9 cellular contexts compared by ENCODE assay signal in genomic region chr7:33054261-33054964, GRCh38. TPM values are rescaled to one million over a fixed set of nuclear protein-coding genes. Genes with fewer than 3 reads are reported as not detected.
A peak's percentile ranks its signal among the peaks of the same experiment; 100 is the strongest.
DNase-seq lines count a peak whose midpoint lies in the region; ATAC-seq and TF ChIP-seq lines count a peak whose summit lies in the region.
"Had no signal": no experiment of that assay in that cellular context is flagged by ENCODE, and none has a peak within 500 bp of the region (broad histone marks: within the 10 kb centered on the region; RNA-seq: fewer than 3 reads in every experiment).

No MANE protein-coding gene starts in this region.

- peaks cover 77% of the 10 kb centered on the region for H3K79me2 ChIP-seq in OCI-LY1 (ENCODE audit: insufficient read depth, low read length)

- no peak for DNase-seq in activated T-cell treated with anti-CD3 and anti-CD28 coated beads, Interleukin-2, amount 50 U/mL, for 72 hours
- no peak for DNase-seq in activated T-cell treated with anti-CD3 and anti-CD28 coated beads, Interleukin-2, amount 50 U/mL, for 1 hour
- DNase-seq in brain microvascular endothelial cell (no peak), MG63 (no peak), chondrocyte (ENCODE audit: low spot score) (no peak), NCI-H128 (lab: John Stamatoyannopoulos, UW; ENCODE audit: unreplicated experiment) (no peak)
- no peak for DNase-seq in stimulated activated naive CD8-positive, alpha-beta T cell treated with anti-CD3 and anti-CD28 coated beads, Interleukin-15, amount 100 ng/mL, for 72 hours
- DNase-seq: NCI-H187 treated with DMSO at 0.1 percent for 48 hours had no signal

- TF ChIP-seq CTCF in OCI-LY1 (IDR thresholded peaks at IDR 0.05; ENCODE audit: low read length) (no peak), brain microvascular endothelial cell (IDR thresholded peaks at IDR 0.05; ENCODE audit: low read depth, low read length, missing control alignments) (no peak), chondrocyte (IDR thresholded peaks at IDR 0.05) (no peak)

- no peak overlapping the region for H3K9ac ChIP-seq in OCI-LY1 (ENCODE audit: low read length)

- in situ Hi-C loops in brain microvascular endothelial cell (cut with HindIII; ENCODE audit: low pct_ligation_motif_present, low sequenced_read_pairs), result no loop called here

- peaks cover 23% of the 10 kb centered on the region for H3K36me3 ChIP-seq in OCI-LY1 (ENCODE audit: insufficient read depth, low read length)
- H3K36me3 ChIP-seq in brain microvascular endothelial cell (replicated peaks), result no peaks in the 10 kb centered on the region
- H3K36me3 ChIP-seq in MG63, result peaks cover 13% of the 10 kb centered on the region

- peaks cover 2% of the 10 kb centered on the region; the same call in 1 of the 2 replicates for H3F3A ChIP-seq in OCI-LY1 (ENCODE audit: insufficient read depth, low read length)

- no peaks in the 10 kb centered on the region for H3K27me3 Mint-ChIP-seq in activated T-cell treated with anti-CD3 and anti-CD28 coated beads, Interleukin-2, amount 50 U/mL, for 72 hours (ENCODE audit: low read depth)
- H3K27me3 Mint-ChIP-seq in stimulated activated naive CD8-positive, alpha-beta T cell treated with anti-CD3 and anti-CD28 coated beads, Interleukin-15, amount 100 ng/mL, for 72 hours, result no peaks in the 10 kb centered on the region
- no peaks in the 10 kb centered on the region for H3K27me3 Mint-ChIP-seq in chondrocyte (ENCODE audit: low read depth)

- H3K27ac ChIP-seq in OCI-LY1 (ENCODE audit: low read depth, low read length, poor library complexity, severe bottlenecking), result peak overlapping the region; percentile 59
- peak overlapping the region; percentile 32 for H3K27ac ChIP-seq in brain microvascular endothelial cell

- no peaks in the 10 kb centered on the region for H3K9me3 Mint-ChIP-seq in activated T-cell treated with anti-CD3 and anti-CD28 coated beads, Interleukin-2, amount 50 U/mL, for 72 hours
- no peaks in the 10 kb centered on the region for H3K9me3 Mint-ChIP-seq in stimulated activated naive CD8-positive, alpha-beta T cell treated with anti-CD3 and anti-CD28 coated beads, Interleukin-15, amount 100 ng/mL, for 72 hours
- no peaks in the 10 kb centered on the region for H3K9me3 Mint-ChIP-seq in chondrocyte (ENCODE audit: low read depth)

- H3K27ac Mint-ChIP-seq in activated T-cell treated with anti-CD3 and anti-CD28 coated beads, Interleukin-2, amount 50 U/mL, for 72 hours, result peak overlapping the region; percentile 89
- H3K27ac Mint-ChIP-seq in stimulated activated naive CD8-positive, alpha-beta T cell treated with anti-CD3 and anti-CD28 coated beads, Interleukin-15, amount 100 ng/mL, for 72 hours, result peak overlapping the region; percentile 19 to 63
- H3K27ac Mint-ChIP-seq in chondrocyte (ENCODE audit: unreplicated experiment), result no peak overlapping the region

- no peaks in the 10 kb centered on the region for H3K9me3 ChIP-seq in OCI-LY1 (ENCODE audit: low read length)
- no peaks in the 10 kb centered on the region for H3K9me3 ChIP-seq in MG63

- H2AFZ ChIP-seq in OCI-LY1 (ENCODE audit: low read length), result no peak overlapping the region

- peaks cover 66% of the 10 kb centered on the region for H3K4me1 Mint-ChIP-seq in activated T-cell treated with anti-CD3 and anti-CD28 coated beads, Interleukin-2, amount 50 U/mL, for 72 hours (ENCODE audit: low read depth)
- H3K4me1 Mint-ChIP-seq in stimulated activated naive CD8-positive, alpha-beta T cell treated with anti-CD3 and anti-CD28 coated beads, Interleukin-15, amount 100 ng/mL, for 72 hours, result peaks cover 49% of the 10 kb centered on the region
- peaks cover 10% of the 10 kb centered on the region for H3K4me1 Mint-ChIP-seq in chondrocyte (ENCODE audit: low read depth)

- peak; percentile 92 to 96 for ATAC-seq in activated T-cell treated with anti-CD3 and anti-CD28 coated beads, Interleukin-2, amount 50 U/mL, for 72 hours (replicated peaks in 1 of 2)
- peak; percentile 83 for ATAC-seq in stimulated activated naive CD8-positive, alpha-beta T cell treated with anti-CD3 and anti-CD28 coated beads, Interleukin-15, amount 100 ng/mL, for 72 hours

- H3K36me3 Mint-ChIP-seq in activated T-cell treated with anti-CD3 and anti-CD28 coated beads, Interleukin-2, amount 50 U/mL, for 72 hours (ENCODE audit: insufficient read depth in 2 of 2), result peaks cover 0 to 6% of the 10 kb centered on the region in 2 donors
- H3K36me3 Mint-ChIP-seq in chondrocyte (ENCODE audit: low read depth), result no peaks in the 10 kb centered on the region

- H3K27me3 ChIP-seq in OCI-LY1 (ENCODE audit: insufficient read depth, low read length) (no peaks in the 10 kb centered on the region), brain microvascular endothelial cell (replicated peaks) (no peaks in the 10 kb centered on the region), MG63 (no peaks in the 10 kb centered on the region)

- no peaks in the 10 kb centered on the region; the same call in 1 of the 2 replicates for H4K20me1 ChIP-seq in OCI-LY1 (ENCODE audit: insufficient read depth, low read length)

- no peaks in the 10 kb centered on the region for H3K9me2 ChIP-seq in OCI-LY1 (ENCODE audit: low read depth, low read length)

- H3K4me3 ChIP-seq in OCI-LY1 (ENCODE audit: low read depth, low read length, poor library complexity, severe bottlenecking) (no peak overlapping the region), brain microvascular endothelial cell (ENCODE audit: low read depth, low read length) (no peak overlapping the region), MG63 (no peak overlapping the region)

- no peak overlapping the region for H3K4me2 ChIP-seq in OCI-LY1 (ENCODE audit: low read length)

- peak overlapping the region in 1 of 2 donors; percentile 34 for H3K4me3 Mint-ChIP-seq in activated T-cell treated with anti-CD3 and anti-CD28 coated beads, Interleukin-2, amount 50 U/mL, for 72 hours
- no peak overlapping the region for H3K4me3 Mint-ChIP-seq in stimulated activated naive CD8-positive, alpha-beta T cell treated with anti-CD3 and anti-CD28 coated beads, Interleukin-15, amount 100 ng/mL, for 72 hours
- no peak overlapping the region for H3K4me3 Mint-ChIP-seq in chondrocyte (ENCODE audit: unreplicated experiment)

- peaks cover 55% of the 10 kb centered on the region for H3K4me1 ChIP-seq in OCI-LY1 (ENCODE audit: insufficient read depth, low read length, severe bottlenecking)

RNA-seq across cellular contexts. Expression of gene NT5C3A, which starts 8.2 kb away (rescaled TPM):
- total RNA-seq in activated T-cell treated with anti-CD3 and anti-CD28 coated beads, Interleukin-2, amount 50 U/mL, for 72 hours, result 10 to 100 TPM; 45.7 to 51.0 TPM
- total RNA-seq in MG63 (2014; rRNA removed; shearing (Covaris generic); ENCODE audit: low replicate concordance), result 27.8 and 34.2 TPM in 2 replicates
- 9.7 to 15.6 TPM (median 14.5 TPM) in 3 replicates for total RNA-seq in chondrocyte

RNA-seq across cellular contexts. Expression of gene RP9, which starts 54.8 kb away (rescaled TPM):
- 10 to 100 TPM; 20.8 to 32.2 TPM for total RNA-seq in activated T-cell treated with anti-CD3 and anti-CD28 coated beads, Interleukin-2, amount 50 U/mL, for 72 hours
- total RNA-seq in MG63 (2014; rRNA removed; shearing (Covaris generic); ENCODE audit: low replicate concordance), result 19.2 and 23.3 TPM in 2 replicates
- total RNA-seq in chondrocyte, result 13.7 to 16.5 TPM (median 16.2 TPM) in 3 replicates
